13 cellular contexts compared by ENCODE assay signal in genomic region chr1:162725301-162725834, GRCh38.
"Had no signal": no experiment of that assay in that cellular context is flagged by ENCODE, and none has a peak within 500 bp of the region (broad histone marks: within the 10 kb centered on the region; RNA-seq: fewer than 3 reads in every experiment).

No MANE protein-coding gene starts in this region.

- H3K27me3 Mint-ChIP-seq: activated CD4-positive, alpha-beta memory T cell treated with anti-CD3 and anti-CD28 coated beads for 36 hours; activated naive CD8-positive, alpha-beta T cell treated with anti-CD3 and anti-CD28 coated beads, Interleukin-2, amount 50 U/mL, for 24 hours had no signal

- H3K4me1 Mint-ChIP-seq: activated CD8-positive, alpha-beta memory T cell treated with anti-CD3 and anti-CD28 coated beads, Interleukin-2, amount 10 ng/mL, durations not matched to agents 7 days and 5 days; activated naive CD8-positive, alpha-beta T cell treated with anti-CD3 and anti-CD28 coated beads, Interleukin-2, amount 50 U/mL, for 24 hours; neural progenitor cell; stimulated activated memory B cell treated with anti-CD40 and anti-IgM and Interleukin-4, amounts not matched to agents 10 μg/mL and 1 μg/mL and 100 μg/mL, for 72 hours had no signal

- H3K9me3 ChIP-seq: gastroesophageal sphincter, ovary, tibial nerve had no signal

- H3K4me1 ChIP-seq: neural progenitor cell, tibial nerve had no signal

- DNase-seq: activated CD4-positive, alpha-beta memory T cell treated with anti-CD3 and anti-CD28 coated beads for 36 hours; activated CD8-positive, alpha-beta memory T cell treated with anti-CD3 and anti-CD28 coated beads, Interleukin-2, amount 10 ng/mL, durations not matched to agents 7 days and 5 days; activated naive CD4-positive, alpha-beta T cell treated with anti-CD3 and anti-CD28 coated beads for 36 hours; activated naive CD8-positive, alpha-beta T cell treated with anti-CD3 and anti-CD28 coated beads, Interleukin-2, amount 50 U/mL, for 24 hours; activated T-cell treated with anti-CD3 and anti-CD28 coated beads, Interleukin-2, amount 50 U/mL, for 1 hour; ovary; stimulated activated CD4-positive, alpha-beta T cell treated with anti-CD3 and anti-CD28 coated beads, Interleukin-2, amount 100 ng/mL, for 48 hours had no signal

- H3K27ac ChIP-seq: neural progenitor cell, tibial nerve, VCaP had no signal

- H3K4me3 Mint-ChIP-seq: activated CD4-positive, alpha-beta memory T cell treated with anti-CD3 and anti-CD28 coated beads for 36 hours; activated CD8-positive, alpha-beta memory T cell treated with anti-CD3 and anti-CD28 coated beads, Interleukin-2, amount 10 ng/mL, durations not matched to agents 7 days and 5 days; activated naive CD4-positive, alpha-beta T cell treated with anti-CD3 and anti-CD28 coated beads for 36 hours; activated naive CD8-positive, alpha-beta T cell treated with anti-CD3 and anti-CD28 coated beads, Interleukin-2, amount 50 U/mL, for 24 hours; neural progenitor cell; stimulated activated memory B cell treated with anti-CD40 and anti-IgM and Interleukin-4, amounts not matched to agents 10 μg/mL and 1 μg/mL and 100 μg/mL, for 72 hours had no signal

- H3K9ac ChIP-seq: neural progenitor cell had no signal

- ATAC-seq: activated CD8-positive, alpha-beta memory T cell treated with anti-CD3 and anti-CD28 coated beads, Interleukin-2, amount 10 ng/mL, durations not matched to agents 7 days and 5 days; activated naive CD8-positive, alpha-beta T cell treated with anti-CD3 and anti-CD28 coated beads, Interleukin-2, amount 50 U/mL, for 24 hours; gastroesophageal sphincter; stimulated activated memory B cell treated with anti-CD40 and anti-IgM and Interleukin-4, amounts not matched to agents 10 μg/mL and 1 μg/mL and 100 μg/mL, for 72 hours had no signal

- H3K36me3 Mint-ChIP-seq: activated CD4-positive, alpha-beta memory T cell treated with anti-CD3 and anti-CD28 coated beads for 36 hours; activated CD8-positive, alpha-beta memory T cell treated with anti-CD3 and anti-CD28 coated beads, Interleukin-2, amount 10 ng/mL, durations not matched to agents 7 days and 5 days; neural progenitor cell; stimulated activated memory B cell treated with anti-CD40 and anti-IgM and Interleukin-4, amounts not matched to agents 10 μg/mL and 1 μg/mL and 100 μg/mL, for 72 hours had no signal

- H3K36me3 ChIP-seq: gastroesophageal sphincter, neural progenitor cell, ovary, tibial nerve had no signal

- H2AFZ ChIP-seq: neural progenitor cell had no signal

- H3K4me2 ChIP-seq: neural progenitor cell had no signal

- H3K4me3 ChIP-seq: gastroesophageal sphincter, neural progenitor cell, ovary, tibial nerve had no signal

- H3K27me3 ChIP-seq: gastroesophageal sphincter, neural progenitor cell, ovary, tibial nerve had no signal

- H3K9me3 Mint-ChIP-seq: activated CD4-positive, alpha-beta memory T cell treated with anti-CD3 and anti-CD28 coated beads for 36 hours; activated naive CD4-positive, alpha-beta T cell treated with anti-CD3 and anti-CD28 coated beads for 36 hours; activated T-helper 2 cell treated with anti-CD3 and anti-CD28 coated beads, Interferon-gamma antibody, Interleukin-2, Interleukin-4, amounts not matched to agents 10 μg/mL and 5 μg/mL and 100 μg/mL, durations not matched to agents 14 hours and 24 hours and 36 hours; neural progenitor cell; stimulated activated memory B cell treated with anti-CD40 and anti-IgM and Interleukin-4, amounts not matched to agents 10 μg/mL and 1 μg/mL and 100 μg/mL, for 72 hours had no signal

- H3K27ac Mint-ChIP-seq: activated CD4-positive, alpha-beta memory T cell treated with anti-CD3 and anti-CD28 coated beads for 36 hours; activated CD8-positive, alpha-beta memory T cell treated with anti-CD3 and anti-CD28 coated beads, Interleukin-2, amount 10 ng/mL, durations not matched to agents 7 days and 5 days; activated naive CD4-positive, alpha-beta T cell treated with anti-CD3 and anti-CD28 coated beads for 36 hours; activated naive CD8-positive, alpha-beta T cell treated with anti-CD3 and anti-CD28 coated beads, Interleukin-2, amount 50 U/mL, for 24 hours; activated T-helper 2 cell treated with anti-CD3 and anti-CD28 coated beads, Interferon-gamma antibody, Interleukin-2, Interleukin-4, amounts not matched to agents 10 μg/mL and 5 μg/mL and 100 μg/mL, durations not matched to agents 14 hours and 24 hours and 36 hours; neural progenitor cell; stimulated activated memory B cell treated with anti-CD40 and anti-IgM and Interleukin-4, amounts not matched to agents 10 μg/mL and 1 μg/mL and 100 μg/mL, for 72 hours had no signal
